8 cellular contexts compared by ENCODE assay signal in genomic region chr7:35646289-35647033, GRCh38. TPM values are rescaled to one million over a fixed set of nuclear protein-coding genes. Genes with fewer than 3 reads are reported as not detected.
A peak's percentile ranks its signal among the peaks of the same experiment; 100 is the strongest.
DNase-seq lines count a peak whose midpoint lies in the region; ATAC-seq and TF ChIP-seq lines count a peak whose summit lies in the region.

No MANE protein-coding gene starts in this region.

- no TSS peak for BruUV-seq in PC-9 (replicated peaks; lab: Mats Ljungman, UMichigan)

- POLR2A ChIA-PET in CD4-positive, alpha-beta T cell (lab: Charles Lee), result interaction anchor here (0.6 kb wide), 1 partner anchor 77 kb away, joined by 4 read pairs; no protein-coding TSS in a partner anchor
- POLR2A ChIA-PET in PC-9 (lab: Charles Lee; ENCODE audit: unreplicated experiment), result no interaction called here

- H3K9me3 ChIP-seq in CD4-positive, alpha-beta T cell (ENCODE audit: control insufficient read depth, low read length), result no peaks in the 10 kb centered on the region
- H3K9me3 ChIP-seq in ectodermal cell (ENCODE audit: control insufficient read depth, low read length) (no peaks in the 10 kb centered on the region), ovary (no peaks in the 10 kb centered on the region), PC-9 (ENCODE audit: insufficient read depth, low read depth) (no peaks in the 10 kb centered on the region)

- H3K27ac ChIP-seq in CD4-positive, alpha-beta T cell (ENCODE audit: low read depth, low read length), result no peak overlapping the region
- H3K27ac ChIP-seq in KMS-11 (peak overlapping the region; percentile 34), ectodermal cell (ENCODE audit: insufficient read depth, low read depth, low read length, poor library complexity, severe bottlenecking) (peak overlapping the region; percentile 41), ovary (no peak overlapping the region), PC-9 (no peak overlapping the region)

- peaks cover 78% of the 10 kb centered on the region for H3K36me3 Mint-ChIP-seq in CD4-positive, alpha-beta T cell (ENCODE audit: low read depth)
- peaks cover 40% of the 10 kb centered on the region for H3K36me3 Mint-ChIP-seq in nephron progenitor cell (ENCODE audit: low read depth)

- peak overlapping the region; percentile 50 for H3K4me3 Mint-ChIP-seq in CD4-positive, alpha-beta T cell
- no peak overlapping the region for H3K4me3 Mint-ChIP-seq in nephron progenitor cell

- H3K27ac Mint-ChIP-seq in CD4-positive, alpha-beta T cell, result peak overlapping the region; percentile 64
- H3K27ac Mint-ChIP-seq in nephron progenitor cell, result peak overlapping the region; percentile 84

- H3F3A ChIP-seq in PC-9 (ENCODE audit: insufficient read depth, low read depth), result no peaks in the 10 kb centered on the region; the same call in 1 of the 2 replicates

- no peak overlapping the region for H3K4me3 ChIP-seq in KMS-11 (IDR thresholded peaks at IDR 0.05; ENCODE audit: insufficient read depth, low read depth, low read length)
- no peak overlapping the region for H3K4me3 ChIP-seq in ectodermal cell (ENCODE audit: insufficient read depth, low read depth, low read length)
- H3K4me3 ChIP-seq in ovary, result no peak overlapping the region
- no peak overlapping the region for H3K4me3 ChIP-seq in H7 (ENCODE audit: insufficient read depth, low read depth, low read length)
- no peak overlapping the region for H3K4me3 ChIP-seq in PC-9
- no peak overlapping the region for H3K4me3 ChIP-seq in foreskin fibroblast (ENCODE audit: low read depth in 1 of 2, low read length in 2 of 2)

- H4K20me1 ChIP-seq in KMS-11 (ENCODE audit: insufficient read depth) (no peaks in the 10 kb centered on the region), PC-9 (ENCODE audit: insufficient read depth) (peaks cover 11% of the 10 kb centered on the region)

- no peaks in the 10 kb centered on the region for H3K9me3 Mint-ChIP-seq in CD4-positive, alpha-beta T cell
- peaks cover 16% of the 10 kb centered on the region for H3K9me3 Mint-ChIP-seq in nephron progenitor cell

- 0 out of 2 replicates have a peak, but pooled peaks cover 8% of the 10 kb centered on the region for H3K79me2 ChIP-seq in KMS-11 (ENCODE audit: insufficient read depth, low read depth)
- H3K79me2 ChIP-seq in PC-9 (ENCODE audit: low read depth), result peaks cover 11% of the 10 kb centered on the region

- H3K4me2 ChIP-seq in KMS-11 (peak overlapping the region; percentile 70), PC-9 (no peak overlapping the region)

- intact Hi-C loops in CD4-positive, alpha-beta T cell (cut with DNase I, micrococcal nuclease), result loop anchor here (5.0 kb wide), 2 partner anchors 36 to 46 kb away; no protein-coding TSS in a partner anchor
- intact Hi-C loops in ovary (cut with DNase I) (no loop called here), PC-9 (cut with micrococcal nuclease; ENCODE audit: unreplicated experiment) (no loop called here)

- no peaks in the 10 kb centered on the region for H3K9me2 ChIP-seq in PC-9 (ENCODE audit: insufficient read depth)

- no peak for TF ChIP-seq CTCF in CD4-positive, alpha-beta T cell (IDR thresholded peaks at IDR 0.05)
- no peak for TF ChIP-seq CTCF in KMS-11 (conservative IDR thresholded peaks at IDR 0.05; ENCODE audit: low read depth, low read length)
- no peak for TF ChIP-seq CTCF in nephron progenitor cell (IDR thresholded peaks at IDR 0.05)
- no peak for TF ChIP-seq CTCF in ovary (IDR thresholded peaks at IDR 0.05)
- no peak for TF ChIP-seq CTCF in PC-9 (conservative IDR thresholded peaks at IDR 0.05)
- no peak for TF ChIP-seq CTCF in foreskin fibroblast (IDR thresholded peaks at IDR 0.05; ENCODE audit: low read depth, low read length)

- ATAC-seq in CD4-positive, alpha-beta T cell (ENCODE audit: poor library complexity), result no peak

- H3K36me3 ChIP-seq in KMS-11 (ENCODE audit: insufficient read depth) (no peaks in the 10 kb centered on the region), ectodermal cell (ENCODE audit: control insufficient read depth, insufficient read depth, low read length) (peaks cover 4% of the 10 kb centered on the region), ovary (no peaks in the 10 kb centered on the region), H7 (replicated peaks; ENCODE audit: control insufficient read depth, insufficient read depth, low read length) (no peaks in the 10 kb centered on the region), PC-9 (ENCODE audit: low read depth) (no peaks in the 10 kb centered on the region)

- DNase-seq in CD4-positive, alpha-beta T cell, result no peak
- DNase-seq in nephron progenitor cell (no peak), ovary (no peak), H7 (no peak), PC-9 (no peak), foreskin fibroblast (no peak)

- H3K27me3 Mint-ChIP-seq in CD4-positive, alpha-beta T cell, result no peaks in the 10 kb centered on the region
- H3K27me3 Mint-ChIP-seq in nephron progenitor cell (ENCODE audit: low read depth, poor library complexity), result no peaks in the 10 kb centered on the region

- 42 to 50% methylated on average over 2 of the region's 3 CpGs for WGBS in ectodermal cell, 2 experiments
- WGBS in ovary, 3 donors, result 20 to 30% (median 24%) methylated on average over 3 of the region's 3 CpGs

- H3K4me1 Mint-ChIP-seq in CD4-positive, alpha-beta T cell (ENCODE audit: low read depth), result peaks cover 83% of the 10 kb centered on the region
- peaks cover 18% of the 10 kb centered on the region for H3K4me1 Mint-ChIP-seq in nephron progenitor cell

- H3K4me1 ChIP-seq in KMS-11 (ENCODE audit: low read depth, poor library complexity, severe bottlenecking) (peaks cover 51% of the 10 kb centered on the region), ectodermal cell (ENCODE audit: control insufficient read depth, insufficient read depth, low read length) (peaks cover 30% of the 10 kb centered on the region), ovary (ENCODE audit: insufficient read depth) (peaks cover 7% of the 10 kb centered on the region), PC-9 (replicated peaks; ENCODE audit: insufficient read depth) (no peaks in the 10 kb centered on the region)

- H3K9ac ChIP-seq in KMS-11, result peak overlapping the region; percentile 38

- TF ChIP-seq EP300 in ovary (IDR thresholded peaks at IDR 0.05), result no peak

- TF ChIP-seq POLR2A in ovary (IDR thresholded peaks at IDR 0.05), result no peak

- H2AFZ ChIP-seq in KMS-11 (ENCODE audit: low read depth), result peak overlapping the region; percentile 7; the same call in 1 of the 2 replicates
- no peak overlapping the region for H2AFZ ChIP-seq in PC-9

- H3K27me3 ChIP-seq in CD4-positive, alpha-beta T cell (ENCODE audit: control insufficient read depth, insufficient read depth, low read length), result no peaks in the 10 kb centered on the region
- H3K27me3 ChIP-seq in KMS-11 (ENCODE audit: insufficient read depth, low read depth), result no peaks in the 10 kb centered on the region
- H3K27me3 ChIP-seq in ectodermal cell (ENCODE audit: control insufficient read depth, insufficient read depth, low read length, poor library complexity, severe bottlenecking), result no peaks in the 10 kb centered on the region
- no peaks in the 10 kb centered on the region for H3K27me3 ChIP-seq in ovary
- H3K27me3 ChIP-seq in H7 (ENCODE audit: control insufficient read depth, insufficient read depth, low read length), result no peaks in the 10 kb centered on the region
- no peaks in the 10 kb centered on the region for H3K27me3 ChIP-seq in PC-9 (ENCODE audit: insufficient read depth, low read depth)

- CTCF ChIA-PET in CD4-positive, alpha-beta T cell (lab: Charles Lee), result interaction anchor here (0.8 kb wide), 1 partner anchor 646 kb away, joined by 3 read pairs; no protein-coding TSS in a partner anchor
- CTCF ChIA-PET in PC-9 (lab: Charles Lee), result no interaction called here

RNA-seq across cellular contexts. Expression of gene HERPUD2, which starts 48.5 kb away (rescaled TPM):
- total RNA-seq in CD4-positive, alpha-beta T cell, result 100 to 1,000 TPM; 113 to 127 TPM
- polyA plus RNA-seq in ectodermal cell (2013, experiment 1 of 4), result 39.5 TPM
- polyA plus RNA-seq in ectodermal cell (2013, experiment 2 of 4), result 33.2 TPM
- 32.3 TPM for polyA plus RNA-seq in ectodermal cell (2013, experiment 3 of 4)
- 37.0 TPM for polyA plus RNA-seq in ectodermal cell (2013, experiment 4 of 4)
- total RNA-seq in ovary (10 to 100 TPM; 31.9 to 39.9 (median 38.7) TPM), PC-9 (2021) (33.8 and 53.4 TPM in 2 replicates)
- polyA plus RNA-seq in ovary, result 10 to 100 TPM; 32.7 to 39.6 TPM
- 15.9 and 16.7 TPM in 2 replicates for total RNA-seq in H7 (2014; rRNA removed; shearing (Covaris generic))

Comparison
In these comparisons a context has a peak if more than half of its experiments do, and no peak if none do; other contexts are left out.
1. H3K27ac ChIP-seq: peak in KMS-11 (single experiment) and ectodermal cell (single experiment); none in CD4-positive, alpha-beta T cell (single experiment), ovary (0 of 2) and PC-9 (single experiment).
2. intact Hi-C loops: an anchor here in CD4-positive, alpha-beta T cell (5.0 kb wide); none called in ovary and PC-9.